ENCODE assay signal across 9 cellular contexts in genomic region chr1:116881879-116882520, GRCh38. TPM values are rescaled to one million over a fixed set of nuclear protein-coding genes. Genes with fewer than 3 reads are reported as not detected.
A peak's percentile ranks its signal among the peaks of the same experiment; 100 is the strongest.
DNase-seq lines count a peak whose midpoint lies in the region; ATAC-seq, FAIRE-seq and TF ChIP-seq lines count a peak whose summit lies in the region.
"Had no signal": no experiment of that assay in that cellular context is flagged by ENCODE, and none has a peak within 500 bp of the region (broad histone marks: within the 10 kb centered on the region; RNA-seq: fewer than 3 reads in every experiment).

No MANE protein-coding gene starts in this region.

- FAIRE-seq in H1 (lab: Jason Lieb, UNC): peak; percentile 50

- H2BK15ac ChIP-seq in H1 (ENCODE audit: low read length): no peak overlapping the region

- no peak overlapping the region for H2BK5ac ChIP-seq in H1 (ENCODE audit: low read depth, low read length)

- H3K4me1 ChIP-seq in H1 (replicated peaks in 1 of 4; ENCODE audit: control insufficient read depth in 3 of 4, insufficient read depth in 4 of 4, low read length in 3 of 4) (peaks cover 4 to 20% (median 19%) of the 10 kb centered on the region in 4 experiments), neural progenitor cell (peaks cover 30% of the 10 kb centered on the region)

- POLR2A ChIA-PET in H1 (lab: Charles Lee; ENCODE audit: partially characterized antibody): interaction anchor here (1.3 kb wide), 1 partner anchor 49 kb away, joined by 3 read pairs; no protein-coding TSS in a partner anchor

- H4K8ac ChIP-seq in H1 (ENCODE audit: extremely low read depth, insufficient read depth, low read length): no peak overlapping the region

- no peak overlapping the region for H2BK120ac ChIP-seq in H1 (replicated peaks; ENCODE audit: low read depth, low read length)

- no peak overlapping the region for H3K18ac ChIP-seq in H1 (ENCODE audit: extremely low read depth, low read length)

- no peak for TF ChIP-seq POLR2A in H1 (IDR thresholded peaks at IDR 0.05; ENCODE audit: control extremely low read depth in 1 of 2, low read depth in 2 of 2, low read length in 2 of 2)

- H3K27me3 ChIP-seq in H1 (replicated peaks in 1 of 4; ENCODE audit: control insufficient read depth in 3 of 4, extremely low read depth in 1 of 4, insufficient read depth in 3 of 4, low read length in 3 of 4) (no peaks in the 10 kb centered on the region), neural progenitor cell (no peaks in the 10 kb centered on the region)

- CTCF ChIA-PET in H1 (lab: Charles Lee; ENCODE audit: partially characterized antibody): interaction anchor here (0.6 to 7.5 kb wide), 44 partner anchors 9 to 506 kb away, joined by 3 to 79 read pairs (median 4); partner anchors contain the start of gene PTGFRN

- H3K9me3 Mint-ChIP-seq in neural progenitor cell: no peaks in the 10 kb centered on the region

- no peak overlapping the region for H3K4me3 Mint-ChIP-seq in neural progenitor cell

- no peak overlapping the region for H3K56ac ChIP-seq in H1 (replicated peaks; ENCODE audit: insufficient read length, low read depth, low read length)

- ATAC-seq in HG02759 (IDR thresholded peaks at IDR 0.05; ENCODE audit: unreplicated experiment) (no peak), HG03565 (IDR thresholded peaks at IDR 0.05; ENCODE audit: unreplicated experiment) (no peak)

- H3K23me2 ChIP-seq in H1 (ENCODE audit: low read depth, low read length): no peaks in the 10 kb centered on the region; the same call in 1 of the 2 replicates

- H3K36me3 Mint-ChIP-seq in neural progenitor cell: no peaks in the 10 kb centered on the region

- H3K79me2 ChIP-seq in H1 (ENCODE audit: control insufficient read depth in 1 of 2, insufficient read depth in 2 of 2, low read length in 2 of 2) (no peaks in the 10 kb centered on the region), neural progenitor cell (ENCODE audit: low read depth) (no peaks in the 10 kb centered on the region)

- TF ChIP-seq CTCF in HFF-Myc (IDR thresholded peaks at IDR 0.05; ENCODE audit: low read depth, low read length, missing control alignments): peak; percentile 45
- peak; percentile 76 to 91 (median 79) for TF ChIP-seq CTCF in H1 (IDR thresholded peaks at IDR 0.05; ENCODE audit: control extremely low read depth in 1 of 3, insufficient read depth in 1 of 3, low read depth in 1 of 3, low read length in 3 of 3)
- TF ChIP-seq CTCF in neural progenitor cell (IDR thresholded peaks at IDR 0.05): peak; percentile 46

- H3K27ac Mint-ChIP-seq in neural progenitor cell: no peak overlapping the region

- WGBS in H1 (ENCODE audit: extremely low coverage in 1 of 2, insufficient coverage in 1 of 2, insufficient read length in 1 of 2, insufficient replicate concordance in 2 of 2, low coverage in 1 of 2, low lambda C conversion rate in 2 of 2, missing lambda C conversion rate in 1 of 2), 2 experiments: 84% methylated on average over 9 of the region's 9 CpGs; no CpG with 5 or more reads in 1 of the 2 experiments

- no peaks in the 10 kb centered on the region for H3K79me1 ChIP-seq in H1 (ENCODE audit: low read depth, low read length)

- H4K20me1 ChIP-seq in H1 (replicated peaks in 1 of 2; ENCODE audit: control insufficient read depth in 1 of 2, insufficient read depth in 2 of 2, low read length in 2 of 2) (no peaks in the 10 kb centered on the region), neural progenitor cell (ENCODE audit: low read depth) (no peaks in the 10 kb centered on the region)

- H3K9ac ChIP-seq in H1 (replicated peaks in 1 of 4; ENCODE audit: extremely low read depth in 1 of 4, low read depth in 3 of 4, low read length in 3 of 4): no peak overlapping the region
- no peak overlapping the region for H3K9ac ChIP-seq in neural progenitor cell

- DNase-seq in DMS153 treated with DMSO at 0.1 percent for 48 hours (lab: John Stamatoyannopoulos, UW; ENCODE audit: unreplicated experiment) (peak; percentile 13), HFF-Myc (ENCODE audit: extremely low read depth, low read depth) (no peak), SKM-1 (lab: John Stamatoyannopoulos, UW; ENCODE audit: unreplicated experiment) (peak; percentile 85), H1 (ENCODE audit: low read depth in 1 of 2, low spot score in 2 of 2) (peak in 1 of 2 experiments; percentile 54), neural progenitor cell (ENCODE audit: low spot score) (peak; percentile 42)
- DNase-seq in central memory CD4-positive, alpha-beta T cell: no peak

- H3K23ac ChIP-seq in H1 (ENCODE audit: insufficient read length): no peak overlapping the region

- H3K36me3 ChIP-seq in H1 (ENCODE audit: control insufficient read depth in 2 of 4, insufficient read depth in 4 of 4, low read length in 3 of 4): no peaks in the 10 kb centered on the region
- no peaks in the 10 kb centered on the region for H3K36me3 ChIP-seq in neural progenitor cell

- no peak for TF ChIP-seq EP300 in H1 (IDR thresholded peaks at IDR 0.05; ENCODE audit: borderline replicate concordance in 1 of 2, low read depth in 2 of 2, low read length in 2 of 2)

- no peak overlapping the region for H3K4ac ChIP-seq in H1 (replicated peaks; ENCODE audit: insufficient read length, low read depth, low read length)

- H2BK20ac ChIP-seq in H1 (ENCODE audit: low read length): no peak overlapping the region

- H4K5ac ChIP-seq in H1 (ENCODE audit: insufficient read length, low read depth, low read length): no peak overlapping the region

- TF ChIP-seq RAD21 in H1 (IDR thresholded peaks at IDR 0.05 in 1 of 2, conservative IDR thresholded peaks at IDR 0.05 in 1 of 2; ENCODE audit: low read depth in 2 of 2, low read length in 2 of 2): peak; percentile 84 to 91

- no peak overlapping the region for H3K4me2 ChIP-seq in H1 (ENCODE audit: insufficient read depth in 1 of 2, low read depth in 2 of 2, low read length in 2 of 2)
- no peak overlapping the region for H3K4me2 ChIP-seq in neural progenitor cell

- H4K91ac ChIP-seq in H1 (replicated peaks; ENCODE audit: insufficient read length, low read length): no peak overlapping the region

- H3K4me1 Mint-ChIP-seq in neural progenitor cell: peaks cover 2% of the 10 kb centered on the region

- H3F3A ChIP-seq in neural progenitor cell (ENCODE audit: low read depth): peaks cover 22% of the 10 kb centered on the region

- H3K14ac ChIP-seq in H1 (ENCODE audit: insufficient read length): no peak overlapping the region

- H2AK5ac ChIP-seq in H1 (ENCODE audit: low read depth, low read length): no peak overlapping the region

- H3K9me3 ChIP-seq in H1 (ENCODE audit: insufficient read depth in 2 of 2, low read depth in 1 of 2, low read length in 1 of 2): no peaks in the 10 kb centered on the region
- no peaks in the 10 kb centered on the region for H3K9me3 ChIP-seq in neural progenitor cell (ENCODE audit: low read depth)

- no peak overlapping the region for H2BK12ac ChIP-seq in H1 (ENCODE audit: low read depth, low read length)

- H2AFZ ChIP-seq in H1 (ENCODE audit: low read length) (peak overlapping the region; percentile 2; the same call in 1 of the 2 replicates), neural progenitor cell (replicated peaks) (no peak overlapping the region)

- H3K27me3 Mint-ChIP-seq in neural progenitor cell (ENCODE audit: insufficient read depth, low read depth): peaks cover 2% of the 10 kb centered on the region

- no peak overlapping the region for H3K4me3 ChIP-seq in HFF-Myc (replicated peaks; ENCODE audit: low read depth, low read length)
- H3K4me3 ChIP-seq in H1 (ENCODE audit: extremely low read depth in 1 of 4, insufficient read depth in 2 of 4, low read depth in 3 of 4, low read length in 4 of 4): no peak overlapping the region
- no peak overlapping the region for H3K4me3 ChIP-seq in neural progenitor cell
- H3K4me3 ChIP-seq: SK-N-MC had no signal

- H3K27ac ChIP-seq in H1 (ENCODE audit: low read depth, low read length) (peak overlapping the region; percentile 26; the same call in 1 of the 2 replicates), neural progenitor cell (no peak overlapping the region)
- H3K27ac ChIP-seq: SK-N-MC had no signal

TF ChIP-seq in H1, 55 proteins besides CTCF, POLR2A, EP300 and RAD21 (continues in another document):
- no peak for TF ChIP-seq ATF3 (IDR thresholded peaks at IDR 0.05; ENCODE audit: insufficient read depth, low read depth, low read length)
- TF ChIP-seq CEBPB (IDR thresholded peaks at IDR 0.05; ENCODE audit: low read depth, low read length): no peak
- TF ChIP-seq SP1 (IDR thresholded peaks at IDR 0.05; ENCODE audit: low read depth, low read length): no peak
- no peak for TF ChIP-seq JUN (IDR thresholded peaks at IDR 0.05; ENCODE audit: low read depth, low read length)
- TF ChIP-seq CHD2 (IDR thresholded peaks at IDR 0.05; ENCODE audit: low read length): no peak
- no peak for TF ChIP-seq HDAC2 (IDR thresholded peaks at IDR 0.05; ENCODE audit: borderline replicate concordance in 1 of 2, low read depth in 2 of 2, low read length in 2 of 2)
- TF ChIP-seq GABPA (IDR thresholded peaks at IDR 0.05; ENCODE audit: borderline replicate concordance, insufficient read depth, low read length): no peak

RNA-seq across cellular contexts. Expression of gene PTGFRN, which starts 27.7 kb away (rescaled TPM):
- total RNA-seq in H1 (2021; fragmentation: NEBNext Ultra II Directional; extraction: Animal tissue kit (Norgen Biotek cat#: 25700)): 32.6 TPM in 2 replicates
- polyA plus RNA-seq in H1 (2011; rRNA removed): 11.9 and 13.0 TPM in 2 replicates
- 13.0 TPM for polyA plus RNA-seq in H1 (2011; cell fraction: cytosol; rRNA removed)
- 14.0 TPM for polyA plus RNA-seq in H1 (2011; cell fraction: nucleus; rRNA removed)
- polyA plus RNA-seq in H1 (2012, experiment 1 of 2): 18.0 to 23.3 TPM (median 18.6 TPM) in 4 replicates
- polyA plus RNA-seq in H1 (2012, experiment 2 of 2): 7.5 TPM
- polyA plus RNA-seq in H1 (2013, experiment 1 of 2): 53.5 TPM
- polyA plus RNA-seq in H1 (2013, experiment 2 of 2): 52.9 TPM
- polyA minus RNA-seq in H1 (2011; rRNA and poly(A)+ RNA removed): 37.7 and 40.5 TPM in 2 replicates
- 18.0 TPM for polyA minus RNA-seq in H1 (2011; cell fraction: cytosol; rRNA and poly(A)+ RNA removed)
- polyA minus RNA-seq in H1 (2011; cell fraction: nucleus; rRNA and poly(A)+ RNA removed): 27.7 TPM
- 41.5 and 53.2 TPM in 2 replicates for total RNA-seq in neural progenitor cell (ENCODE audit: low replicate concordance)

Comparison
In these comparisons a context has a peak if more than half of its experiments do, and no peak if none do; other contexts are left out.
1. DNase-seq: peak in DMS153 treated with DMSO at 0.1 percent for 48 hours (single experiment), SKM-1 (single experiment) and neural progenitor cell (single experiment); none in HFF-Myc (single experiment) and central memory CD4-positive, alpha-beta T cell (single experiment).
2. Peak in every context shown above with its lines, with median percentiles within 50 percentile points of each other: CTCF ChIP-seq.